3 cellular contexts compared by ENCODE assay signal in genomic region chr10:70563230-70563629, GRCh38.
TF ChIP-seq lines count a peak whose summit lies in the region.

No MANE protein-coding gene starts in this region.

TF ChIP-seq in SK-N-SH, 30 proteins besides CTCF, POLR2A, EP300 and RAD21:
- TF ChIP-seq EZH2phosphoT487 (IDR thresholded peaks at IDR 0.05; ENCODE audit: borderline replicate concordance, low read depth) (no peak), IRF3 (IDR thresholded peaks at IDR 0.05; ENCODE audit: low read depth, low read length) (no peak), RXRA (IDR thresholded peaks at IDR 0.05; ENCODE audit: borderline replicate concordance, low read depth) (no peak)

TF ChIP-seq in SK-N-SH treated with all-trans-retinoic acid at 6 μM for 48 hours, 23 proteins besides CTCF, POLR2A, EP300 and RAD21:
- TF ChIP-seq CREB5 (CRISPR knock-in tag; IDR thresholded peaks at IDR 0.05; ENCODE audit: low read depth): no peak
- TF ChIP-seq ZNF70 (CRISPR knock-in tag; IDR thresholded peaks at IDR 0.05): no peak
- no peak for TF ChIP-seq RARB (CRISPR knock-in tag; IDR thresholded peaks at IDR 0.05)
- no peak for TF ChIP-seq ISL1 (CRISPR knock-in tag; IDR thresholded peaks at IDR 0.05)
- TF ChIP-seq ZC3H10 (CRISPR knock-in tag; IDR thresholded peaks at IDR 0.05): no peak
- TF ChIP-seq PPARA (CRISPR knock-in tag; IDR thresholded peaks at IDR 0.05; ENCODE audit: borderline replicate concordance): no peak
- no peak for TF ChIP-seq ZFP3 (CRISPR knock-in tag; IDR thresholded peaks at IDR 0.05)
- no peak for TF ChIP-seq GLIS3 (CRISPR knock-in tag; IDR thresholded peaks at IDR 0.05)
- TF ChIP-seq TCF4 (CRISPR knock-in tag; IDR thresholded peaks at IDR 0.05; ENCODE audit: borderline replicate concordance): no peak
- TF ChIP-seq PATZ1 (CRISPR knock-in tag; IDR thresholded peaks at IDR 0.05; ENCODE audit: borderline replicate concordance): no peak
- no peak for TF ChIP-seq ZNF565 (CRISPR knock-in tag; conservative IDR thresholded peaks at IDR 0.05; ENCODE audit: low read depth)
- no peak for TF ChIP-seq ZNF8 (CRISPR knock-in tag; IDR thresholded peaks at IDR 0.05)
- no peak for TF ChIP-seq CSDC2 (CRISPR knock-in tag; IDR thresholded peaks at IDR 0.05)

TF ChIP-seq in HEK293, 187 proteins besides CTCF, POLR2A, EP300 and RAD21:
- TF ChIP-seq ZNF311 (tag by site-specific recombination; IDR thresholded peaks at IDR 0.05; ENCODE audit: borderline replicate concordance): no peak
- TF ChIP-seq ZBTB7A (tag by site-specific recombination; IDR thresholded peaks at IDR 0.05; ENCODE audit: low read depth): no peak
- peak; percentile 85 for TF ChIP-seq EGR2 (tag by site-specific recombination; IDR thresholded peaks at IDR 0.05; ENCODE audit: low read depth)
- peak; percentile 69 for TF ChIP-seq ZFHX2 (tag by site-specific recombination; conservative IDR thresholded peaks at IDR 0.05)
